Comparison of ENCODE assay signal across 8 cellular contexts in genomic region chr7:129188892-129189660, GRCh38. TPM values are rescaled to one million over a fixed set of nuclear protein-coding genes. Genes with fewer than 3 reads are reported as not detected.
DNase-seq lines count a peak whose midpoint lies in the region; ATAC-seq, FAIRE-seq and TF ChIP-seq lines count a peak whose summit lies in the region.

No MANE protein-coding gene starts in this region.

- no peak overlapping the region for H2BK120ac ChIP-seq in H1 (replicated peaks; ENCODE audit: low read depth, low read length)

- TF ChIP-seq EP300 in H1 (IDR thresholded peaks at IDR 0.05; ENCODE audit: borderline replicate concordance in 1 of 2, low read depth in 2 of 2, low read length in 2 of 2), result no peak

- H2BK12ac ChIP-seq in H1 (ENCODE audit: low read depth, low read length), result no peak overlapping the region

- peak overlapping the region; percentile 91 for H3K4me2 ChIP-seq in H1 (ENCODE audit: insufficient read depth in 1 of 2, low read depth in 2 of 2, low read length in 2 of 2)

- H4K20me1 ChIP-seq in H1 (replicated peaks in 1 of 2; ENCODE audit: control insufficient read depth in 1 of 2, insufficient read depth in 2 of 2, low read length in 2 of 2), result peaks cover 13 to 14% of the 10 kb centered on the region in 2 experiments

- H3K23me2 ChIP-seq in H1 (ENCODE audit: low read depth, low read length), result peaks cover 16% of the 10 kb centered on the region

- peaks cover 24 to 46% of the 10 kb centered on the region in 2 experiments for H3K79me2 ChIP-seq in H1 (ENCODE audit: control insufficient read depth in 1 of 2, insufficient read depth in 2 of 2, low read length in 2 of 2)

- no peak for TF ChIP-seq CTCF in H1 (IDR thresholded peaks at IDR 0.05; ENCODE audit: control extremely low read depth in 1 of 3, insufficient read depth in 1 of 3, low read depth in 1 of 3, low read length in 3 of 3)

- peak overlapping the region; percentile 68 for H3K9ac ChIP-seq in ES-I3 (ENCODE audit: low read depth, low read length)
- peak overlapping the region; percentile 81 to 96 (median 85) for H3K9ac ChIP-seq in H1 (replicated peaks in 1 of 4; ENCODE audit: extremely low read depth in 1 of 4, low read depth in 3 of 4, low read length in 3 of 4)

- no peak overlapping the region for H2AK5ac ChIP-seq in H1 (ENCODE audit: low read depth, low read length)

- H3K27ac ChIP-seq in KOPT-K1 (ENCODE audit: low read depth, low read length, poor library complexity, severe bottlenecking) (peak overlapping the region; percentile 48), H1 (ENCODE audit: low read depth, low read length) (peak overlapping the region; percentile 48; the same call in 1 of the 2 replicates), muscle layer of duodenum (ENCODE audit: low read length) (no peak overlapping the region)

- H3K14ac ChIP-seq in H1 (ENCODE audit: insufficient read length), result no peak overlapping the region

- H3K18ac ChIP-seq in H1 (ENCODE audit: extremely low read depth, low read length), result peak overlapping the region; percentile 84

- H3K23ac ChIP-seq in H1 (ENCODE audit: insufficient read length), result no peak overlapping the region

- no peak overlapping the region for H4K91ac ChIP-seq in H1 (replicated peaks; ENCODE audit: insufficient read length, low read length)

- 4% methylated on average over 21 of the region's 83 CpGs; no CpG with 5 or more reads in 1 of the 2 experiments for WGBS in H1 (ENCODE audit: extremely low coverage in 1 of 2, insufficient coverage in 1 of 2, insufficient read length in 1 of 2, insufficient replicate concordance in 2 of 2, low coverage in 1 of 2, low lambda C conversion rate in 2 of 2, missing lambda C conversion rate in 1 of 2), 2 experiments

- DNase-seq in H1 (ENCODE audit: low read depth in 1 of 2, low spot score in 2 of 2) (peak in 1 of 2 experiments; percentile 72), SIG-M5 (lab: John Stamatoyannopoulos, UW) (no peak), RCC 7860 (ENCODE audit: low spot score) (no peak), NCI-H1436 (lab: John Stamatoyannopoulos, UW) (no peak)

- peak overlapping the region; percentile 35 for H3K56ac ChIP-seq in H1 (replicated peaks; ENCODE audit: insufficient read length, low read depth, low read length)

- peaks cover 10% of the 10 kb centered on the region for H3K79me1 ChIP-seq in H1 (ENCODE audit: low read depth, low read length)

- peak overlapping the region; percentile 80 to 99 (median 90) for H3K4me3 ChIP-seq in H1 (ENCODE audit: extremely low read depth in 1 of 4, insufficient read depth in 2 of 4, low read depth in 3 of 4, low read length in 4 of 4)
- peak overlapping the region; percentile 55 to 93 for H3K4me3 ChIP-seq in muscle layer of duodenum (ENCODE audit: low read depth in 1 of 2, low read length in 2 of 2)

- POLR2A ChIA-PET in H1 (lab: Charles Lee; ENCODE audit: partially characterized antibody), result interaction anchor here (0.6 to 7.9 kb wide), 19 partner anchors 9 to 185 kb away, joined by 3 to 116 read pairs (median 4); partner anchors contain the start of genes AHCYL2 and TSPAN33

- H3K36me3 ChIP-seq in ES-I3 (ENCODE audit: insufficient read depth, low read length) (no peaks in the 10 kb centered on the region), KOPT-K1 (ENCODE audit: insufficient read depth, low read length) (no peaks in the 10 kb centered on the region), H1 (ENCODE audit: control insufficient read depth in 2 of 4, insufficient read depth in 4 of 4, low read length in 3 of 4) (peaks cover 0 to 6% (median 2%) of the 10 kb centered on the region in 4 experiments; a peak in 1 of 8 replicates), muscle layer of duodenum (ENCODE audit: control insufficient read depth in 1 of 2, insufficient read depth in 2 of 2, low read length in 2 of 2) (no peaks in the 10 kb centered on the region)

- H2BK20ac ChIP-seq in H1 (ENCODE audit: low read length), result no peak overlapping the region

- no peak overlapping the region for H2AFZ ChIP-seq in H1 (ENCODE audit: low read length)

- no peak overlapping the region for H2BK15ac ChIP-seq in H1 (ENCODE audit: low read length)

- peak overlapping the region; percentile 91 for H3K4ac ChIP-seq in H1 (replicated peaks; ENCODE audit: insufficient read length, low read depth, low read length)

- H3K4me1 ChIP-seq in ES-I3 (ENCODE audit: insufficient read depth, low read length) (no peaks in the 10 kb centered on the region; the same call in 1 of the 2 replicates), H1 (replicated peaks in 1 of 4; ENCODE audit: control insufficient read depth in 3 of 4, insufficient read depth in 4 of 4, low read length in 3 of 4) (peaks cover 4 to 12% (median 9%) of the 10 kb centered on the region in 4 experiments; a peak in 6 of 7 replicates), muscle layer of duodenum (ENCODE audit: control insufficient read depth in 1 of 2, insufficient read depth in 2 of 2, low read length in 2 of 2) (peaks cover 0 to 5% of the 10 kb centered on the region in 2 donors)

- H3K9me3 ChIP-seq in ES-I3 (ENCODE audit: control insufficient read depth, insufficient read depth, low read length), result no peaks in the 10 kb centered on the region
- no peaks in the 10 kb centered on the region for H3K9me3 ChIP-seq in KOPT-K1 (ENCODE audit: insufficient read depth, low read length, poor library complexity, severe bottlenecking)
- H3K9me3 ChIP-seq in H1 (ENCODE audit: insufficient read depth in 2 of 2, low read depth in 1 of 2, low read length in 1 of 2), result no peaks in the 10 kb centered on the region
- H3K9me3 ChIP-seq in muscle layer of duodenum (ENCODE audit: control insufficient read depth in 1 of 2, low read length in 2 of 2), result no peaks in the 10 kb centered on the region

- H2BK5ac ChIP-seq in H1 (ENCODE audit: low read depth, low read length), result 0 out of 2 replicates have a peak overlapping the region, but pooled peaks have one; percentile 48

- TF ChIP-seq RAD21 in H1 (IDR thresholded peaks at IDR 0.05 in 1 of 2, conservative IDR thresholded peaks at IDR 0.05 in 1 of 2; ENCODE audit: low read depth in 2 of 2, low read length in 2 of 2), result no peak

- peak overlapping the region; percentile 86; the same call in 1 of the 2 replicates for H4K8ac ChIP-seq in H1 (ENCODE audit: extremely low read depth, insufficient read depth, low read length)

- FAIRE-seq in H1 (lab: Jason Lieb, UNC) (no peak), RCC 7860 (lab: Jason Lieb, UNC) (no peak)

- no peak overlapping the region for H4K5ac ChIP-seq in H1 (ENCODE audit: insufficient read length, low read depth, low read length)

- TF ChIP-seq POLR2A in H1 (IDR thresholded peaks at IDR 0.05; ENCODE audit: control extremely low read depth in 1 of 2, low read depth in 2 of 2, low read length in 2 of 2), result peak in 1 of 2 experiments; percentile 45; a peak in 1 of 3 replicates

- CTCF ChIA-PET in H1 (lab: Charles Lee; ENCODE audit: partially characterized antibody), result interaction anchor here (1.0 to 1.6 kb wide), 3 partner anchors 22 to 30 kb away, joined by 3 to 6 read pairs (median 3); no protein-coding TSS in a partner anchor

- peaks cover 0 to 12% (median 6%) of the 10 kb centered on the region in 4 experiments; a peak in 4 of 7 replicates for H3K27me3 ChIP-seq in H1 (replicated peaks in 1 of 4; ENCODE audit: control insufficient read depth in 3 of 4, extremely low read depth in 1 of 4, insufficient read depth in 3 of 4, low read length in 3 of 4)
- H3K27me3 ChIP-seq in muscle layer of duodenum (ENCODE audit: low read depth, low read length), result no peaks in the 10 kb centered on the region

- no peak for ATAC-seq in GM21723 (IDR thresholded peaks at IDR 0.05; ENCODE audit: unreplicated experiment)

TF ChIP-seq in H1, 55 proteins besides CTCF, POLR2A, EP300 and RAD21 (continues in another document):
- TF ChIP-seq TBP (IDR thresholded peaks at IDR 0.05; ENCODE audit: low read depth, low read length) (peak; percentile 52; the same call in 1 of the 2 replicates), PHF8 (conservative IDR thresholded peaks at IDR 0.05; ENCODE audit: low read depth, low read length) (peak; percentile 18; the same call in 1 of the 2 replicates), GABPA (IDR thresholded peaks at IDR 0.05; ENCODE audit: borderline replicate concordance, insufficient read depth, low read length) (peak; percentile 33; the same call in 1 of the 2 replicates), TAF7 (optimal IDR thresholded peaks at IDR 0.05; ENCODE audit: borderline replicate concordance, low read depth, low read length) (peak; percentile 26)

RNA-seq across cellular contexts. Expression of gene SMO, which starts 0.6 kb away (rescaled TPM):
- 61.2 and 64.5 TPM in 2 replicates for total RNA-seq in H1 (2021; fragmentation: NEBNext Ultra II Directional; extraction: Animal tissue kit (Norgen Biotek cat#: 25700))
- polyA plus RNA-seq in H1 (2011; rRNA removed), result 67.6 and 75.0 TPM in 2 replicates
- 60.1 TPM for polyA plus RNA-seq in H1 (2011; cell fraction: cytosol; rRNA removed)
- 137 TPM for polyA plus RNA-seq in H1 (2011; cell fraction: nucleus; rRNA removed)
- polyA plus RNA-seq in H1 (2012, experiment 1 of 2), result 43.2 to 67.8 TPM (median 62.6 TPM) in 4 replicates
- polyA plus RNA-seq in H1 (2012, experiment 2 of 2), result 59.7 TPM
- polyA plus RNA-seq in H1 (2013, experiment 1 of 2), result 43.2 TPM
- polyA plus RNA-seq in H1 (2013, experiment 2 of 2), result 45.3 TPM
- polyA minus RNA-seq in H1 (2011; rRNA and poly(A)+ RNA removed), result 98.6 and 143 TPM in 2 replicates
- 63.4 TPM for polyA minus RNA-seq in H1 (2011; cell fraction: cytosol; rRNA and poly(A)+ RNA removed)
- 48.7 TPM for polyA minus RNA-seq in H1 (2011; cell fraction: nucleus; rRNA and poly(A)+ RNA removed)

RNA-seq across cellular contexts. Expression of gene AHCYL2, which starts 35.8 kb away (rescaled TPM):
- 25.4 and 30.5 TPM in 2 replicates for total RNA-seq in H1 (2021; fragmentation: NEBNext Ultra II Directional; extraction: Animal tissue kit (Norgen Biotek cat#: 25700))
- polyA plus RNA-seq in H1 (2011; rRNA removed), result 16.6 and 20.7 TPM in 2 replicates
- 24.5 TPM for polyA plus RNA-seq in H1 (2011; cell fraction: cytosol; rRNA removed)
- polyA plus RNA-seq in H1 (2011; cell fraction: nucleus; rRNA removed), result 21.5 TPM
- polyA plus RNA-seq in H1 (2012, experiment 1 of 2), result 17.0 to 21.9 TPM (median 20.4 TPM) in 4 replicates
- 2.8 TPM for polyA plus RNA-seq in H1 (2012, experiment 2 of 2)
- 11.9 TPM for polyA plus RNA-seq in H1 (2013, experiment 1 of 2)
- 11.6 TPM for polyA plus RNA-seq in H1 (2013, experiment 2 of 2)
- polyA minus RNA-seq in H1 (2011; rRNA and poly(A)+ RNA removed), result 48.6 and 60.4 TPM in 2 replicates
- polyA minus RNA-seq in H1 (2011; cell fraction: cytosol; rRNA and poly(A)+ RNA removed), result 19.4 TPM
- polyA minus RNA-seq in H1 (2011; cell fraction: nucleus; rRNA and poly(A)+ RNA removed), result 20.4 TPM

RNA-seq across cellular contexts. Expression of gene TSPAN33, which starts 44.6 kb away (rescaled TPM):
- 47.1 TPM in 2 replicates for total RNA-seq in H1 (2021; fragmentation: NEBNext Ultra II Directional; extraction: Animal tissue kit (Norgen Biotek cat#: 25700))
- 42.8 and 46.6 TPM in 2 replicates for polyA plus RNA-seq in H1 (2011; rRNA removed)
- polyA plus RNA-seq in H1 (2011; cell fraction: cytosol; rRNA removed), result 49.3 TPM
- polyA plus RNA-seq in H1 (2011; cell fraction: nucleus; rRNA removed), result 38.6 TPM
- 41.3 to 47.5 TPM (median 44.6 TPM) in 4 replicates for polyA plus RNA-seq in H1 (2012, experiment 1 of 2)
- polyA plus RNA-seq in H1 (2012, experiment 2 of 2), result 54.9 TPM
- polyA plus RNA-seq in H1 (2013, experiment 1 of 2), result 21.9 TPM
- 26.4 TPM for polyA plus RNA-seq in H1 (2013, experiment 2 of 2)
- polyA minus RNA-seq in H1 (2011; rRNA and poly(A)+ RNA removed), result 81.5 and 91.9 TPM in 2 replicates
- 41.5 TPM for polyA minus RNA-seq in H1 (2011; cell fraction: cytosol; rRNA and poly(A)+ RNA removed)
- 26.3 TPM for polyA minus RNA-seq in H1 (2011; cell fraction: nucleus; rRNA and poly(A)+ RNA removed)
